1 cellular context compared by ENCODE assay signal in the genomic region with DNA sequence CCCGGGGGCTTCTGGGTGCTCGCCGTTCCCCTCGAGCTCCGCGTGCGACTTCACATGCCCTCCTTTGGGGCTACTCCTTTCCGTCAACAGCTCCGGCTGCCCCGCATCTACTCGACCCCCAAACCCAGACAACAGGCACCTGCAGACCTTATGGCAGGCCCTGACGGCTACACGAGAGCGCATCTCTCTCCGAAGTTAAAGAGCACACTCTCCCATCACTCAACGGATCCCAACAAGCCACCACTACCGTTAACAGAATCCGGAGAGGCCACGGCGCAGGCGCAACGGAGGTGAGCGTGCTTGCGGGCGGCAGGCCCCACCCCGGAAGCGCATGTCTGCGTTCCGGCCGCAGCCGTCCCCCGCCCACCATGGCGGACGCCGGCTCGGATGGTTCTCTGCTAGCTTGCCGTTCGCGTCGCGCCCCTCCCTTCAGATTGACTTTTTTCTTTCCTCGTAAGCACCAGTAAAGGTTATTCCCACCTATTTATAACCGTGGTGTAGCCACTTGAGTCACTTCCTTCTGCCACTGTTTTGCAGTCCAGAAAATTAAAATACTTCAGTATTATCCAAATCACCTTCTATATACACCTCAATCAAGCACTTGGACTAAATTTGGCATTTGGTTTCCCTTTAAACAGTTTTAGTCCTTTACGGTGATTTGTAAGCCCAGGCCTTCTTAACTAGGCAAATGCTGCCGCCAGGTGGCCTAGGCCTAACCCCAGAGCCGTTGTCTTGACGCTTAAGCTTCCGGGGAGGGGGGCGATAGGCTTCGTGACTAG.
A peak's percentile ranks its signal among the peaks of the same experiment; 100 is the strongest.
TF ChIP-seq lines count a peak whose summit lies in the region.

A gene (minus strand): TSS at position 269 of the 779 bp plus-strand sequence. CDS start 86 bp downstream, at position 183.

TF ChIP-seq in K562, 482 proteins besides CTCF, POLR2A, EP300 and RAD21 (continued from another document):
- TF ChIP-seq, protein P1, sequence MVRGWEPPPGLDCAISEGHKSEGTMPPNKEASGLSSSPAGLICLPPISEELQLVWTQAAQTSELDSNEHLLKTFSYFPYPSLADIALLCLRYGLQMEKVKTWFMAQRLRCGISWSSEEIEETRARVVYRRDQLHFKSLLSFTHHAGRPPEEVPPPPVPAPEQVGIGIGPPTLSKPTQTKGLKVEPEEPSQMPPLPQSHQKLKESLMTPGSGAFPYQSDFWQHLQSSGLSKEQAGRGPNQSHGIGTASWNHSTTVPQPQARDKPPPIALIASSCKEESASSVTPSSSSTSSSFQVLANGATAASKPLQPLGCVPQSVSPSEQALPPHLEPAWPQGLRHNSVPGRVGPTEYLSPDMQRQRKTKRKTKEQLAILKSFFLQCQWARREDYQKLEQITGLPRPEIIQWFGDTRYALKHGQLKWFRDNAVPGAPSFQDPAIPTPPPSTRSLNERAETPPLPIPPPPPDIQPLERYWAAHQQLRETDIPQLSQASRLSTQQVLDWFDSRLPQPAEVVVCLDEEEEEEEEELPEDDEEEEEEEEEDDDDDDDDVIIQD (CRISPR knock-in tag; IDR thresholded peaks at IDR 0.05) = peak; percentile 51; the same call in 1 of the 2 replicates
- TF ChIP-seq GABPA (tag; conservative IDR thresholded peaks at IDR 0.05; ENCODE audit: low read depth) (peak; percentile 93), TOE1 (IDR thresholded peaks at IDR 0.05; ENCODE audit: borderline replicate concordance) (peak; percentile 72; the same call in 1 of the 2 replicates), TOE1 (CRISPR knock-in tag; IDR thresholded peaks at IDR 0.05; ENCODE audit: borderline replicate concordance, low read depth) (no peak), TEAD4 (IDR thresholded peaks at IDR 0.05; ENCODE audit: low read length) (peak; percentile 47; the same call in 1 of the 2 replicates), TEAD4 (CRISPR knock-in tag; IDR thresholded peaks at IDR 0.05; ENCODE audit: borderline replicate concordance) (no peak), ZEB2 (IDR thresholded peaks at IDR 0.05) (no peak), DMBX1 (CRISPR knock-in tag; IDR thresholded peaks at IDR 0.05; ENCODE audit: borderline replicate concordance) (0 out of 2 replicates have a peak, but pooled peaks have one; percentile 27), MYC (IDR thresholded peaks at IDR 0.05; ENCODE audit: low read depth, low read length) (peak; percentile 88), MYC (CRISPR knock-in tag; IDR thresholded peaks at IDR 0.05; ENCODE audit: borderline replicate concordance, low read depth) (0 out of 2 replicates have a peak, but pooled peaks have one; percentile 29), RCOR1 (IDR thresholded peaks at IDR 0.05; ENCODE audit: borderline replicate concordance in 1 of 2, low read depth in 2 of 2, low read length in 2 of 2) (peak; percentile 3 to 39; a peak in 2 of 4 replicates), FOSL1 (tag; conservative IDR thresholded peaks at IDR 0.05) (0 out of 2 replicates have a peak, but pooled peaks have one; percentile 10), SNIP1 (IDR thresholded peaks at IDR 0.05; ENCODE audit: low read depth) (peak; percentile 76; the same call in 1 of the 2 replicates), PHF20 (IDR thresholded peaks at IDR 0.05; ENCODE audit: partially characterized antibody) (peak; percentile 14), SIN3A (IDR thresholded peaks at IDR 0.05; ENCODE audit: borderline replicate concordance in 2 of 2, control insufficient read depth in 1 of 2, low read depth in 2 of 2, low read length in 2 of 2) (peak; percentile 51 to 76; a peak in 3 of 4 replicates), HOXB6 (CRISPR knock-in tag; IDR thresholded peaks at IDR 0.05; ENCODE audit: borderline replicate concordance) (peak; percentile 43; the same call in 1 of the 2 replicates), ZNF445 (CRISPR knock-in tag; IDR thresholded peaks at IDR 0.05; ENCODE audit: low read depth) (peak; percentile 80; the same call in 1 of the 2 replicates), BACH1 (tag; IDR thresholded peaks at IDR 0.05) (no peak), SMAD4 (CRISPR knock-in tag; conservative IDR thresholded peaks at IDR 0.05) (peak; percentile 23), PHF21A (IDR thresholded peaks at IDR 0.05; ENCODE audit: borderline replicate concordance, low read depth) (peak; percentile 89), CTBP1 (IDR thresholded peaks at IDR 0.05; ENCODE audit: borderline replicate concordance) (peak; percentile 77), HDAC3 (IDR thresholded peaks at IDR 0.05; ENCODE audit: borderline replicate concordance, partially characterized antibody) (peak; percentile 73)
- TF ChIP-seq, protein P2, sequence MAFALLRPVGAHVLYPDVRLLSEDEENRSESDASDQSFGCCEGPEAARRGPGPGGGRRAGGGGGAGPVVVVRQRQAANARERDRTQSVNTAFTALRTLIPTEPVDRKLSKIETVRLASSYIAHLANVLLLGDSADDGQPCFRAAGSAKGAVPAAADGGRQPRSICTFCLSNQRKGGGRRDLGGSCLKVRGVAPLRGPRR (CRISPR knock-in tag; IDR thresholded peaks at IDR 0.05) = 0 out of 2 replicates have a peak, but pooled peaks have one; percentile 11
- TF ChIP-seq, protein P3, sequence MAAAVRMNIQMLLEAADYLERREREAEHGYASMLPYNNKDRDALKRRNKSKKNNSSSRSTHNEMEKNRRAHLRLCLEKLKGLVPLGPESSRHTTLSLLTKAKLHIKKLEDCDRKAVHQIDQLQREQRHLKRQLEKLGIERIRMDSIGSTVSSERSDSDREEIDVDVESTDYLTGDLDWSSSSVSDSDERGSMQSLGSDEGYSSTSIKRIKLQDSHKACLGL (CRISPR knock-in tag; IDR thresholded peaks at IDR 0.05; ENCODE audit: borderline replicate concordance, poor library complexity, severe bottlenecking) = no peak
- TF ChIP-seq, protein P4, sequence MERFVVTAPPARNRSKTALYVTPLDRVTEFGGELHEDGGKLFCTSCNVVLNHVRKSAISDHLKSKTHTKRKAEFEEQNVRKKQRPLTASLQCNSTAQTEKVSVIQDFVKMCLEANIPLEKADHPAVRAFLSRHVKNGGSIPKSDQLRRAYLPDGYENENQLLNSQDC (CRISPR knock-in tag; IDR thresholded peaks at IDR 0.05) = peak; percentile 87; the same call in 1 of the 2 replicates
- TF ChIP-seq, protein P5, sequence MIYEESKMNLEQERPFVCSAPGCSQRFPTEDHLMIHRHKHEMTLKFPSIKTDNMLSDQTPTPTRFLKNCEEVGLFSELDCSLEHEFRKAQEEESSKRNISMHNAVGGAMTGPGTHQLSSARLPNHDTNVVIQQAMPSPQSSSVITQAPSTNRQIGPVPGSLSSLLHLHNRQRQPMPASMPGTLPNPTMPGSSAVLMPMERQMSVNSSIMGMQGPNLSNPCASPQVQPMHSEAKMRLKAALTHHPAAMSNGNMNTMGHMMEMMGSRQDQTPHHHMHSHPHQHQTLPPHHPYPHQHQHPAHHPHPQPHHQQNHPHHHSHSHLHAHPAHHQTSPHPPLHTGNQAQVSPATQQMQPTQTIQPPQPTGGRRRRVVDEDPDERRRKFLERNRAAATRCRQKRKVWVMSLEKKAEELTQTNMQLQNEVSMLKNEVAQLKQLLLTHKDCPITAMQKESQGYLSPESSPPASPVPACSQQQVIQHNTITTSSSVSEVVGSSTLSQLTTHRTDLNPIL (CRISPR knock-in tag; IDR thresholded peaks at IDR 0.05) = 0 out of 2 replicates have a peak, but pooled peaks have one; percentile 52
- TF ChIP-seq, protein P6, sequence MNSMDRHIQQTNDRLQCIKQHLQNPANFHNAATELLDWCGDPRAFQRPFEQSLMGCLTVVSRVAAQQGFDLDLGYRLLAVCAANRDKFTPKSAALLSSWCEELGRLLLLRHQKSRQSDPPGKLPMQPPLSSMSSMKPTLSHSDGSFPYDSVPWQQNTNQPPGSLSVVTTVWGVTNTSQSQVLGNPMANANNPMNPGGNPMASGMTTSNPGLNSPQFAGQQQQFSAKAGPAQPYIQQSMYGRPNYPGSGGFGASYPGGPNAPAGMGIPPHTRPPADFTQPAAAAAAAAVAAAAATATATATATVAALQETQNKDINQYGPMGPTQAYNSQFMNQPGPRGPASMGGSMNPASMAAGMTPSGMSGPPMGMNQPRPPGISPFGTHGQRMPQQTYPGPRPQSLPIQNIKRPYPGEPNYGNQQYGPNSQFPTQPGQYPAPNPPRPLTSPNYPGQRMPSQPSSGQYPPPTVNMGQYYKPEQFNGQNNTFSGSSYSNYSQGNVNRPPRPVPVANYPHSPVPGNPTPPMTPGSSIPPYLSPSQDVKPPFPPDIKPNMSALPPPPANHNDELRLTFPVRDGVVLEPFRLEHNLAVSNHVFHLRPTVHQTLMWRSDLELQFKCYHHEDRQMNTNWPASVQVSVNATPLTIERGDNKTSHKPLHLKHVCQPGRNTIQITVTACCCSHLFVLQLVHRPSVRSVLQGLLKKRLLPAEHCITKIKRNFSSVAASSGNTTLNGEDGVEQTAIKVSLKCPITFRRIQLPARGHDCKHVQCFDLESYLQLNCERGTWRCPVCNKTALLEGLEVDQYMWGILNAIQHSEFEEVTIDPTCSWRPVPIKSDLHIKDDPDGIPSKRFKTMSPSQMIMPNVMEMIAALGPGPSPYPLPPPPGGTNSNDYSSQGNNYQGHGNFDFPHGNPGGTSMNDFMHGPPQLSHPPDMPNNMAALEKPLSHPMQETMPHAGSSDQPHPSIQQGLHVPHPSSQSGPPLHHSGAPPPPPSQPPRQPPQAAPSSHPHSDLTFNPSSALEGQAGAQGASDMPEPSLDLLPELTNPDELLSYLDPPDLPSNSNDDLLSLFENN (IDR thresholded peaks at IDR 0.05; ENCODE audit: low read depth in 2 of 2, low read length in 2 of 2) = peak in 1 of 2 experiments; percentile 51; a peak in 1 of 4 replicates
- TF ChIP-seq, protein P7, sequence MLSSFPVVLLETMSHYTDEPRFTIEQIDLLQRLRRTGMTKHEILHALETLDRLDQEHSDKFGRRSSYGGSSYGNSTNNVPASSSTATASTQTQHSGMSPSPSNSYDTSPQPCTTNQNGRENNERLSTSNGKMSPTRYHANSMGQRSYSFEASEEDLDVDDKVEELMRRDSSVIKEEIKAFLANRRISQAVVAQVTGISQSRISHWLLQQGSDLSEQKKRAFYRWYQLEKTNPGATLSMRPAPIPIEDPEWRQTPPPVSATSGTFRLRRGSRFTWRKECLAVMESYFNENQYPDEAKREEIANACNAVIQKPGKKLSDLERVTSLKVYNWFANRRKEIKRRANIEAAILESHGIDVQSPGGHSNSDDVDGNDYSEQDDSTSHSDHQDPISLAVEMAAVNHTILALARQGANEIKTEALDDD (IDR thresholded peaks at IDR 0.05) = peak; percentile 97
- TF ChIP-seq, protein P8, sequence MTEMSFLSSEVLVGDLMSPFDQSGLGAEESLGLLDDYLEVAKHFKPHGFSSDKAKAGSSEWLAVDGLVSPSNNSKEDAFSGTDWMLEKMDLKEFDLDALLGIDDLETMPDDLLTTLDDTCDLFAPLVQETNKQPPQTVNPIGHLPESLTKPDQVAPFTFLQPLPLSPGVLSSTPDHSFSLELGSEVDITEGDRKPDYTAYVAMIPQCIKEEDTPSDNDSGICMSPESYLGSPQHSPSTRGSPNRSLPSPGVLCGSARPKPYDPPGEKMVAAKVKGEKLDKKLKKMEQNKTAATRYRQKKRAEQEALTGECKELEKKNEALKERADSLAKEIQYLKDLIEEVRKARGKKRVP (CRISPR knock-in tag; IDR thresholded peaks at IDR 0.05) = peak; percentile 39
- TF ChIP-seq, protein P9, sequence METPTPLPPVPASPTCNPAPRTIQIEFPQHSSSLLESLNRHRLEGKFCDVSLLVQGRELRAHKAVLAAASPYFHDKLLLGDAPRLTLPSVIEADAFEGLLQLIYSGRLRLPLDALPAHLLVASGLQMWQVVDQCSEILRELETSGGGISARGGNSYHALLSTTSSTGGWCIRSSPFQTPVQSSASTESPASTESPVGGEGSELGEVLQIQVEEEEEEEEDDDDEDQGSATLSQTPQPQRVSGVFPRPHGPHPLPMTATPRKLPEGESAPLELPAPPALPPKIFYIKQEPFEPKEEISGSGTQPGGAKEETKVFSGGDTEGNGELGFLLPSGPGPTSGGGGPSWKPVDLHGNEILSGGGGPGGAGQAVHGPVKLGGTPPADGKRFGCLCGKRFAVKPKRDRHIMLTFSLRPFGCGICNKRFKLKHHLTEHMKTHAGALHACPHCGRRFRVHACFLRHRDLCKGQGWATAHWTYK (CRISPR knock-in tag; IDR thresholded peaks at IDR 0.05) = 0 out of 2 replicates have a peak, but pooled peaks have one; percentile 12
- TF ChIP-seq, protein P10, sequence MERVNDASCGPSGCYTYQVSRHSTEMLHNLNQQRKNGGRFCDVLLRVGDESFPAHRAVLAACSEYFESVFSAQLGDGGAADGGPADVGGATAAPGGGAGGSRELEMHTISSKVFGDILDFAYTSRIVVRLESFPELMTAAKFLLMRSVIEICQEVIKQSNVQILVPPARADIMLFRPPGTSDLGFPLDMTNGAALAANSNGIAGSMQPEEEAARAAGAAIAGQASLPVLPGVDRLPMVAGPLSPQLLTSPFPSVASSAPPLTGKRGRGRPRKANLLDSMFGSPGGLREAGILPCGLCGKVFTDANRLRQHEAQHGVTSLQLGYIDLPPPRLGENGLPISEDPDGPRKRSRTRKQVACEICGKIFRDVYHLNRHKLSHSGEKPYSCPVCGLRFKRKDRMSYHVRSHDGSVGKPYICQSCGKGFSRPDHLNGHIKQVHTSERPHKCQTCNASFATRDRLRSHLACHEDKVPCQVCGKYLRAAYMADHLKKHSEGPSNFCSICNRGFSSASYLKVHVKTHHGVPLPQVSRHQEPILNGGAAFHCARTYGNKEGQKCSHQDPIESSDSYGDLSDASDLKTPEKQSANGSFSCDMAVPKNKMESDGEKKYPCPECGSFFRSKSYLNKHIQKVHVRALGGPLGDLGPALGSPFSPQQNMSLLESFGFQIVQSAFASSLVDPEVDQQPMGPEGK (CRISPR knock-in tag; IDR thresholded peaks at IDR 0.05; ENCODE audit: borderline replicate concordance) = 0 out of 2 replicates have a peak, but pooled peaks have one; percentile 49
